Comparison of ENCODE assay signal across 13 cellular contexts in the genomic region with DNA sequence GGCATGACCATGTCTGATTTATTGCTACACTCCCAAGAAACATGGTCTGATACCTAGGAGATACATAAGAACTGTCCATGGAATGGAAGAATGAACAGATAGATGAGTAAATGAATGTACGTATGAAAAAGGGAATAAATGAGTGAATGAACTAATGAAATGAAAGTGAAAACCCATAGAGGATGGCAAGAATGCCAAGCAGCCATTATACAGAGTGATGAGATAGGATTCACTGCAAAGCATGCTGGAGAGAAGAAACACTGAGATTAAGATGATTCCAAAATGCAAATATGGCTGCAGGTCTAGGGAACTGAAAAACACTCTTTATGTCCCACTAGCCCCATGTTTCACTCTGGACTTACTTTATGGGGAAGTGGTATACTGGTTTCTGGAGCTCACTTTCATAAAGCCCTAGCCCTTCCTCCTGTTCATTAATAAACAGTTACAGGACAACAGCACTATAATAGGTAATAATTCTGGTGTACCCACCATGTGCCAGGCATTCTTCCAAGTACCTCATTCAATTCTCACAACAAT.
A peak's percentile ranks its signal among the peaks of the same experiment; 100 is the strongest.
DNase-seq lines count a peak whose midpoint lies in the region; ATAC-seq and TF ChIP-seq lines count a peak whose summit lies in the region.
"Had no signal": no experiment of that assay in that cellular context is flagged by ENCODE, and none has a peak within 500 bp of the region (broad histone marks: within the 10 kb centered on the region; RNA-seq: fewer than 3 reads in every experiment).

No MANE protein-coding gene starts in this region.

- DNase-seq in C1 segment of cervical spinal cord (lab: John Stamatoyannopoulos, UW) (no peak), NCI-H82 (lab: John Stamatoyannopoulos, UW) (no peak), GOT3 (lab: John Stamatoyannopoulos, UW) (no peak)
- DNase-seq: activated CD4-positive, CD25-positive, alpha-beta regulatory T cell treated with anti-CD3 and anti-CD28 coated beads, Interleukin-2, amount 50 U/mL, for 72 hours; left colon; NCI-H1436; NK-92 treated with Interleukin-12 subunit alpha and Interleukin-12 subunit beta, amount 100 ng/mL, for 24 hours had no signal

- no peak for TF ChIP-seq POLR2A in GM18505 (IDR thresholded peaks at IDR 0.05; ENCODE audit: borderline replicate concordance, extremely low read depth, insufficient read depth, insufficient read length)

- ATAC-seq in GM18505 (IDR thresholded peaks at IDR 0.05; ENCODE audit: unreplicated experiment), result peak; percentile 90
- peak; percentile 84 for ATAC-seq in GM19467 (IDR thresholded peaks at IDR 0.05; ENCODE audit: unreplicated experiment)
- ATAC-seq in HG02885 (IDR thresholded peaks at IDR 0.05; ENCODE audit: poor library complexity, unreplicated experiment), result peak; percentile 84
- ATAC-seq in HG03558 (IDR thresholded peaks at IDR 0.05; ENCODE audit: extremely low read depth, unreplicated experiment), result peak; percentile 67
- ATAC-seq in HG02759 (IDR thresholded peaks at IDR 0.05; ENCODE audit: unreplicated experiment), result no peak
- ATAC-seq: left colon, SK-N-SH treated with all-trans-retinoic acid at 6 μM for 48 hours had no signal
